ENCODE assay signal across 21 cellular contexts in genomic region chr1:57844382-57844980, GRCh38.
"Had no signal": no experiment of that assay in that cellular context is flagged by ENCODE, and none has a peak within 500 bp of the region (broad histone marks: within the 10 kb centered on the region; RNA-seq: fewer than 3 reads in every experiment).

No MANE protein-coding gene starts in this region.

- ATAC-seq: activated CD8-positive, alpha-beta memory T cell treated with anti-CD3 and anti-CD28 coated beads, Interleukin-2, amount 10 ng/mL, durations not matched to agents 7 days and 5 days; body of pancreas; T-cell had no signal

- H3K27ac ChIP-seq: body of pancreas, cardiac muscle cell, KMS-11, Peyer's patch had no signal

- H3K4me3 ChIP-seq: body of pancreas, cardiac muscle cell, MG63, Peyer's patch had no signal

- H3K27me3 ChIP-seq: body of pancreas, cardiac muscle cell, MG63, Peyer's patch had no signal

- H3K36me3 ChIP-seq: cardiac muscle cell, MG63, Peyer's patch had no signal

- DNase-seq: activated B cell treated with CpG ODN at 0.5 μM for 24 hours; activated CD4-positive, alpha-beta T cell treated with anti-CD3 and anti-CD28 coated beads for 1 hour; activated CD4-positive, alpha-beta T cell treated with anti-CD3 and anti-CD28 coated beads, Interleukin-2, amount 10 ng/mL, durations not matched to agents 24 days and 14 days; activated CD4-positive, alpha-beta T cell treated with anti-CD3 and anti-CD28 coated beads, Interleukin-2, amount 50 U/mL, for 48 hours; activated CD8-positive, alpha-beta memory T cell treated with anti-CD3 and anti-CD28 coated beads, Interleukin-2, amount 10 ng/mL, durations not matched to agents 7 days and 5 days; activated effector memory CD4-positive, alpha-beta T cell treated with Interleukin-2 at 50 U/mL for 16 hours; activated naive CD4-positive, alpha-beta T cell; activated T-cell treated with anti-CD3 and anti-CD28 coated beads, Interleukin-2, amount 50 U/mL, for 24 hours; aorta; body of pancreas; MG63; MV-4-11; NCI-H1436; NCI-H1694 treated with DMSO at 0.1 percent for 48 hours; Peyer's patch; SHP77 treated with DMSO at 0.1 percent for 48 hours; T-cell; T-helper 2 cell; T1000 had no signal

- H3K9ac ChIP-seq: KMS-11 had no signal

- H3K4me1 ChIP-seq: body of pancreas, Peyer's patch had no signal

- H3K9me3 ChIP-seq: MG63 had no signal
